Comparison of ENCODE assay signal across 24 cellular contexts in the genomic region with DNA sequence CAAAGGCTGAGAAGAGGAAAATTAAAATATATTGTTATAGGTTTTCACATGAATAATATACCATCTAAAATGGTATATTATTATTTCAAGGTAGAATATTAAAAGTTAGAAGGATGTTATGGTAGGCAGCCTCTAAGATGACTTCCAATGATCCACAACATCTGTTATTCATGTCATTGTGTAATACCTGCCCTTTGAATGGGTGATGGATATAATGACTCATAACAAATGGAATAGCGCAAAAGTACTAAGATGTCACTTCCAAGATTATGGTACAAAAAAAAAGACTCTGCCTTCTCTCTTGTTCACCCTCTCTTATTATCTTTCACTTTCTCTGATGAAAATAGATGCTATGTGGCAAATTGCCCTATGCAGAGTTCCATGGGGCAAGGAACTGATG. TPM values are rescaled to one million over a fixed set of nuclear protein-coding genes. Genes with fewer than 3 reads are reported as not detected.
"Had no signal": no experiment of that assay in that cellular context is flagged by ENCODE, and none has a peak within 500 bp of the region (broad histone marks: within the 10 kb centered on the region; RNA-seq: fewer than 3 reads in every experiment).

No MANE protein-coding gene starts in this region.

- H3K27ac Mint-ChIP-seq: dendritic cell treated with granulocyte-macrophage colony-stimulating factor and Interleukin-4, amounts not matched to agents 40 ng/mL and 50 ng/mL, for 4 days; effector memory CD8-positive, alpha-beta T cell; memory B cell; mesothelial cell of epicardium; natural killer cell; stimulated activated effector memory CD8-positive, alpha-beta T cell treated with anti-CD3 and anti-CD28 coated beads, Interleukin-12 subunit alpha, Interleukin-12 subunit beta, amount 100 ng/mL, for 72 hours had no signal

- H3K27ac ChIP-seq: gastrocnemius medialis, heart right ventricle, left ventricle myocardium inferior, lower lobe of right lung, ovary, suprapubic skin, thyroid gland, upper lobe of left lung, uterus had no signal

- H3K36me3 ChIP-seq: gastrocnemius medialis, heart right ventricle, left ventricle myocardium inferior, lower lobe of right lung, ovary, suprapubic skin, thyroid gland, upper lobe of left lung, uterus had no signal

- ATAC-seq: effector memory CD8-positive, alpha-beta T cell; gastrocnemius medialis; heart right ventricle; left cardiac atrium; lower lobe of right lung; natural killer cell; right cardiac atrium; stimulated activated effector memory CD8-positive, alpha-beta T cell treated with anti-CD3 and anti-CD28 coated beads, Interleukin-12 subunit alpha, Interleukin-12 subunit beta, amount 100 ng/mL, for 72 hours; stimulated activated naive CD8-positive, alpha-beta T cell treated with anti-CD3 and anti-CD28 coated beads, Interleukin-15, Interleukin-2, amounts not matched to agents 100 U/mL and 50 U/mL, for 24 hours had no signal

- DNase-seq: effector memory CD8-positive, alpha-beta T cell; gastrocnemius medialis; heart right ventricle; hypothalamus; left cardiac atrium; left ventricle myocardium inferior; lower lobe of right lung; natural killer cell; ovary; right cardiac atrium; stimulated activated CD4-positive, alpha-beta T cell treated with anti-CD3 and anti-CD28 coated beads, Interleukin-4, amount 100 ng/mL, for 1 hour; stimulated activated CD8-positive, alpha-beta memory T cell treated with anti-CD3 and anti-CD28 coated beads, Interleukin-4, amount 100 ng/mL, for 48 hours; stimulated activated naive CD8-positive, alpha-beta T cell treated with anti-CD3 and anti-CD28 coated beads, Interleukin-15, Interleukin-2, amounts not matched to agents 100 U/mL and 50 U/mL, for 24 hours; thyroid gland; upper lobe of left lung; uterus had no signal

- H3K9me3 Mint-ChIP-seq: dendritic cell treated with granulocyte-macrophage colony-stimulating factor and Interleukin-4, amounts not matched to agents 40 ng/mL and 50 ng/mL, for 4 days; effector memory CD8-positive, alpha-beta T cell; memory B cell; natural killer cell; stimulated activated effector memory CD8-positive, alpha-beta T cell treated with anti-CD3 and anti-CD28 coated beads, Interleukin-12 subunit alpha, Interleukin-12 subunit beta, amount 100 ng/mL, for 72 hours had no signal

- H3K36me3 Mint-ChIP-seq: memory B cell; mesothelial cell of epicardium; natural killer cell; stimulated activated effector memory CD8-positive, alpha-beta T cell treated with anti-CD3 and anti-CD28 coated beads, Interleukin-12 subunit alpha, Interleukin-12 subunit beta, amount 100 ng/mL, for 72 hours had no signal

- H3K4me1 ChIP-seq: gastrocnemius medialis, heart right ventricle, left ventricle myocardium inferior, lower lobe of right lung, suprapubic skin, thyroid gland, upper lobe of left lung, uterus had no signal

- H3K4me3 Mint-ChIP-seq: dendritic cell treated with granulocyte-macrophage colony-stimulating factor and Interleukin-4, amounts not matched to agents 40 ng/mL and 50 ng/mL, for 4 days; effector memory CD8-positive, alpha-beta T cell; memory B cell; mesothelial cell of epicardium; natural killer cell; neural crest cell; stimulated activated effector memory CD8-positive, alpha-beta T cell treated with anti-CD3 and anti-CD28 coated beads, Interleukin-12 subunit alpha, Interleukin-12 subunit beta, amount 100 ng/mL, for 72 hours had no signal

- H3K4me3 ChIP-seq: gastrocnemius medialis, heart right ventricle, left ventricle myocardium inferior, lower lobe of right lung, ovary, smooth muscle cell, suprapubic skin, thyroid gland, upper lobe of left lung, uterus had no signal

- H3K27me3 Mint-ChIP-seq: dendritic cell treated with granulocyte-macrophage colony-stimulating factor and Interleukin-4, amounts not matched to agents 40 ng/mL and 50 ng/mL, for 4 days; effector memory CD8-positive, alpha-beta T cell had no signal

- H3K27me3 ChIP-seq: gastrocnemius medialis, ovary, suprapubic skin, thyroid gland, upper lobe of left lung, uterus had no signal

- H3K9me3 ChIP-seq: gastrocnemius medialis, heart right ventricle, left ventricle myocardium inferior, lower lobe of right lung, ovary, suprapubic skin, thyroid gland, upper lobe of left lung, uterus had no signal

- H3K4me1 Mint-ChIP-seq: memory B cell; mesothelial cell of epicardium; natural killer cell; neural crest cell; stimulated activated effector memory CD8-positive, alpha-beta T cell treated with anti-CD3 and anti-CD28 coated beads, Interleukin-12 subunit alpha, Interleukin-12 subunit beta, amount 100 ng/mL, for 72 hours had no signal

- H3K4me2 ChIP-seq: smooth muscle cell had no signal

RNA-seq across cellular contexts. Expression of a gene that starts 57.8 kb away (rescaled TPM):
- total RNA-seq: fibroblast of villous mesenchyme, natural killer cell had no signal
